Comparison of ENCODE assay signal across 8 cellular contexts in the genomic region with DNA sequence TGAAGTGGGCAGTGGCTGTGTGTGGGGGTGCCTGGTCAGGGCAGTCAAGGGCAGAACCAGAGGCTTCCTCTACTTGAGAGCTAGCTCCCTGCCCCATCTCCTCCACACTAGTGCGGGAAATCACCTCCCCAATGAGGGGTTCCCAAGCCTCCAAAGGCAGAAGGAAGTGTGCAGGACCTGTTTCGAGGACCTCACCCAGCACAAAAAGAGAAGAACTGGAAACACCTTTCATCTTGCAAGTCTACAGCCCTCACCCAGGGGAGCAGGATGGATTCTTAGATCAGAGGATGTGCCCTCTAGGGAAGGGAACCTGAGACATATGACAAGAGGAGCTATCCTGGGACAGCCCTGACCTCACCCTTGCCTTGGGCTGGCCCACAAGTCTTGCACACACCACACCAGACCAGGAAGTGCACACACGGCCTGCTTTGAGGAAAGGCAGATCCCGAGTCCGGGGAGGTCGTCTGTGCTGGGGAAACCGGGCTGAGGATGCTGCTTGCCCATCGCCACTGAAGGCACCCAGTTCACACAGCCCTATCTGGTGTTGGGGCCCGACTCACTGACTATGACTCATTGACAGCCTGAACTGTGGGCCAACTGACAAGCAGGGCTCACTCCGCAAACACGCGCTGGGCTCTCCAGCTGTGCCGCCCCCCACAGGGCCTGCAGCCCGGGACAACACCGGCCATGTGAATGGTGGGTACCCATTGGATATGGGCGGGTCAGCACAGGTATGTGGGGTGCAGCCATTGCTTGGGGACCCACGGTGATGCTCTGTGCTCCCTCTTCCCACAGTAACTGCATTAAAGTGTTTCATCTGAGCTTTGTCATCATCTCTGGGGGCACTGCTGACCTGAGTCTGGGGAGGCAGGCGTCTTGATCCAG. TPM values are rescaled to one million over a fixed set of nuclear protein-coding genes. Genes with fewer than 3 reads are reported as not detected.
A peak's percentile ranks its signal among the peaks of the same experiment; 100 is the strongest.
DNase-seq lines count a peak whose midpoint lies in the region; ATAC-seq, FAIRE-seq and TF ChIP-seq lines count a peak whose summit lies in the region.

No MANE protein-coding gene starts in this region.

- no peaks in the 10 kb centered on the region for H3K9me3 Mint-ChIP-seq in CD8-positive, alpha-beta T cell

- ATAC-seq in CD8-positive, alpha-beta T cell: peak; percentile 22
- ATAC-seq in HG03521 (IDR thresholded peaks at IDR 0.05; ENCODE audit: unreplicated experiment): no peak

- H3K4me1 Mint-ChIP-seq in CD8-positive, alpha-beta T cell (ENCODE audit: low read depth): peaks cover 64% of the 10 kb centered on the region

- CTCF ChIA-PET in CD8-positive, alpha-beta T cell (lab: Charles Lee): interaction anchor here (0.7 kb wide), 1 partner anchor 482 kb away, joined by 3 read pairs; no protein-coding TSS in a partner anchor

- H3K4me3 Mint-ChIP-seq in CD8-positive, alpha-beta T cell: peak overlapping the region; percentile 80

- peaks cover 2% of the 10 kb centered on the region for H3K36me3 ChIP-seq in CD8-positive, alpha-beta T cell (ENCODE audit: insufficient read depth, low read length)
- H3K36me3 ChIP-seq in kidney (ENCODE audit: control insufficient read depth in 1 of 2, insufficient read depth in 2 of 2, low read length in 2 of 2): peaks cover 0 to 3% of the 10 kb centered on the region in 2 donors

- intact Hi-C loops in CD8-positive, alpha-beta T cell (cut with DNase I, micrococcal nuclease): loop anchor here in 1 of 2 experiments (5.0 kb wide), 1 partner anchor 80 kb away; a partner anchor contains a TSS
- intact Hi-C loops in kidney (cut with DNase I): loop anchor here (5.0 kb wide), 1 partner anchor 440 kb away; a partner anchor contains a TSS

- no peak overlapping the region for H3K9ac ChIP-seq in kidney (ENCODE audit: low read length in 2 of 2)

- no peak for TF ChIP-seq CTCF in CD8-positive, alpha-beta T cell (IDR thresholded peaks at IDR 0.05)
- no peak for TF ChIP-seq CTCF in NB4 (IDR thresholded peaks at IDR 0.05; ENCODE audit: low read depth, low read length)
- no peak for TF ChIP-seq CTCF in kidney (IDR thresholded peaks at IDR 0.05; ENCODE audit: borderline replicate concordance, extremely low read depth, insufficient read depth)
- TF ChIP-seq CTCF in GM20000 (IDR thresholded peaks at IDR 0.05; ENCODE audit: extremely low read depth, missing control alignments): no peak

- no peaks in the 10 kb centered on the region for H3K27me3 ChIP-seq in CD8-positive, alpha-beta T cell (ENCODE audit: insufficient read depth, low read length)

- peaks cover 50% of the 10 kb centered on the region for H3K4me1 ChIP-seq in CD8-positive, alpha-beta T cell (ENCODE audit: insufficient read depth, low read length)
- H3K4me1 ChIP-seq in kidney (ENCODE audit: control insufficient read depth in 1 of 2, insufficient read depth in 1 of 2, low read depth in 1 of 2, low read length in 2 of 2): peaks cover 7 to 24% of the 10 kb centered on the region in 2 donors

- TF ChIP-seq POLR2A in NB4 (IDR thresholded peaks at IDR 0.05; ENCODE audit: extremely low read depth, insufficient read length): no peak

- DNase-seq in CD8-positive, alpha-beta T cell: peak in 6 of 7 experiments; percentile 37 to 71 (median 62)
- DNase-seq in NB4 (ENCODE audit: low read depth) (peak; percentile 96), kidney (peak; percentile 72), GM20000 (ENCODE audit: low spot score) (no peak), DMS 273 treated with DMSO at 0.1 percent for 48 hours (lab: John Stamatoyannopoulos, UW) (no peak), mucosa of gallbladder (ENCODE audit: low spot score) (no peak)
- peak; percentile 80 to 81 for DNase-seq in activated T-cell treated with anti-CD3 and anti-CD28 coated beads, Interleukin-2, amount 50 U/mL, for 48 hours

- H3K36me3 Mint-ChIP-seq in CD8-positive, alpha-beta T cell: peaks cover 25% of the 10 kb centered on the region

- no peak for FAIRE-seq in kidney (lab: Jason Lieb, UNC)

- H3K27me3 Mint-ChIP-seq in CD8-positive, alpha-beta T cell (ENCODE audit: low read depth): no peaks in the 10 kb centered on the region

- H3K4me3 ChIP-seq in CD8-positive, alpha-beta T cell (ENCODE audit: low read depth, low read length): peak overlapping the region; percentile 62
- peak overlapping the region; percentile 48 for H3K4me3 ChIP-seq in NB4 (ENCODE audit: low read depth, low read length)
- no peak overlapping the region for H3K4me3 ChIP-seq in kidney (ENCODE audit: low read length in 2 of 2)

- peak overlapping the region; percentile 86 for H3K27ac Mint-ChIP-seq in CD8-positive, alpha-beta T cell

- POLR2A ChIA-PET in CD8-positive, alpha-beta T cell (lab: Charles Lee): interaction anchor here (1.3 kb wide), 1 partner anchor 16 kb away, joined by 3 read pairs; no protein-coding TSS in a partner anchor

- H3K27ac ChIP-seq in CD8-positive, alpha-beta T cell (ENCODE audit: low read depth, low read length): peak overlapping the region; percentile 40
- H3K27ac ChIP-seq in kidney (ENCODE audit: low read depth in 2 of 2, low read length in 2 of 2): no peak overlapping the region

- no peaks in the 10 kb centered on the region for H3K9me3 ChIP-seq in CD8-positive, alpha-beta T cell (ENCODE audit: low read length)
- no peaks in the 10 kb centered on the region for H3K9me3 ChIP-seq in kidney (ENCODE audit: control insufficient read depth in 1 of 2, low read length in 2 of 2)

RNA-seq across cellular contexts. Expression of a gene that starts 1.8 kb away (rescaled TPM):
- total RNA-seq in CD8-positive, alpha-beta T cell: 1 to 10 TPM; 7.3 to 8.6 TPM
- total RNA-seq in kidney (7.9 TPM), mucosa of gallbladder (12.7 TPM)
- polyA plus RNA-seq in kidney (ENCODE audit: insufficient read depth, low read depth, low replicate concordance): 8.5 TPM

RNA-seq across cellular contexts. Expression of a gene that starts 3.3 kb away (rescaled TPM):
- 10 to 100 TPM; 51.6 to 51.9 TPM for total RNA-seq in CD8-positive, alpha-beta T cell
- total RNA-seq in kidney: 73.3 TPM
- polyA plus RNA-seq in kidney (ENCODE audit: insufficient read depth, low read depth, low replicate concordance): 51.3 TPM
- 74.7 TPM for total RNA-seq in mucosa of gallbladder

RNA-seq across cellular contexts. Expression of a gene that starts 7.9 kb away (rescaled TPM):
- 10 to 100 TPM; 13.9 to 14.9 TPM for total RNA-seq in CD8-positive, alpha-beta T cell
- 19.2 TPM for total RNA-seq in kidney
- polyA plus RNA-seq in kidney (ENCODE audit: insufficient read depth, low read depth, low replicate concordance): 8.6 TPM
- 26.1 TPM for total RNA-seq in mucosa of gallbladder

RNA-seq across cellular contexts. Expression of a gene that starts 21.4 kb away (rescaled TPM):
- total RNA-seq in CD8-positive, alpha-beta T cell: 10 to 100 TPM; 29.6 to 33.7 TPM
- total RNA-seq in kidney (39.8 TPM), mucosa of gallbladder (42.4 TPM)
- 39.3 TPM for polyA plus RNA-seq in kidney (ENCODE audit: insufficient read depth, low read depth, low replicate concordance)

RNA-seq across cellular contexts. Expression of a gene that starts 58.3 kb away (rescaled TPM):
- total RNA-seq in CD8-positive, alpha-beta T cell: 1 to 10 TPM; 6.9 to 7.1 TPM
- total RNA-seq in kidney: 2.4 TPM
- polyA plus RNA-seq in kidney (ENCODE audit: insufficient read depth, low read depth, low replicate concordance): 0.75 TPM
- 1.7 TPM for total RNA-seq in mucosa of gallbladder

Comparison
In these comparisons a context has a peak if more than half of its experiments do, and no peak if none do; other contexts are left out.
1. DNase-seq: peak in CD8-positive, alpha-beta T cell (6 of 7), NB4 (single experiment), activated T-cell treated with anti-CD3 and anti-CD28 coated beads, Interleukin-2, amount 50 U/mL, for 48 hours (2 of 2) and kidney (single experiment); none in GM20000 (single experiment), DMS 273 treated with DMSO at 0.1 percent for 48 hours (single experiment) and mucosa of gallbladder (single experiment).
2. H3K4me3 ChIP-seq: peak in CD8-positive, alpha-beta T cell (single experiment) and NB4 (single experiment); none in kidney (0 of 2).